ENCODE assay signal across 8 cellular contexts in genomic region chr5:181223729-181224389, GRCh38. TPM values are rescaled to one million over a fixed set of nuclear protein-coding genes. Genes with fewer than 3 reads are reported as not detected.
A peak's percentile ranks its signal among the peaks of the same experiment; 100 is the strongest.
DNase-seq lines count a peak whose midpoint lies in the region; ATAC-seq and TF ChIP-seq lines count a peak whose summit lies in the region.

No MANE protein-coding gene starts in this region.

- peak overlapping the region; percentile 99 for H3K4me3 Mint-ChIP-seq in stimulated activated naive CD8-positive, alpha-beta T cell treated with anti-CD3 and anti-CD28 coated beads, Interleukin-15, Interleukin-2, amounts not matched to agents 100 ng/mL and 50 ng/mL, for 24 hours

- CTCF ChIA-PET in GM10248 (lab: Yijun Ruan, JAX): interaction anchor here (1.0 to 1.1 kb wide), 3 partner anchors 11 to 36 kb away, joined by 3 read pairs; no protein-coding TSS in a partner anchor

- TF ChIP-seq CTCF in GM12875 (IDR thresholded peaks at IDR 0.05; ENCODE audit: borderline replicate concordance, insufficient read depth, low read depth, low read length) (no peak), astrocyte of the spinal cord (IDR thresholded peaks at IDR 0.05; ENCODE audit: low read depth, low read length) (no peak), kidney epithelial cell (IDR thresholded peaks at IDR 0.05; ENCODE audit: insufficient read depth, low read length, poor library complexity, severe bottlenecking) (no peak), GM10248 (IDR thresholded peaks at IDR 0.05; ENCODE audit: control extremely low read depth, extremely low read depth, low read depth, missing control alignments) (no peak)

- peak overlapping the region; percentile 99 for H3K27ac Mint-ChIP-seq in stimulated activated naive CD8-positive, alpha-beta T cell treated with anti-CD3 and anti-CD28 coated beads, Interleukin-15, Interleukin-2, amounts not matched to agents 100 ng/mL and 50 ng/mL, for 24 hours

- H3K4me1 Mint-ChIP-seq in stimulated activated naive CD8-positive, alpha-beta T cell treated with anti-CD3 and anti-CD28 coated beads, Interleukin-15, Interleukin-2, amounts not matched to agents 100 ng/mL and 50 ng/mL, for 24 hours (ENCODE audit: low read depth): peaks cover 72% of the 10 kb centered on the region

- no peaks in the 10 kb centered on the region for H3K27me3 ChIP-seq in kidney epithelial cell (ENCODE audit: control insufficient read depth, insufficient read depth, low read length)

- POLR2A ChIA-PET in GM10248 (lab: Yijun Ruan, JAX): interaction anchor here (0.5 to 2.6 kb wide), 5 partner anchors 11 to 32 kb away, joined by 3 to 15 read pairs (median 7); partner anchors contain the start of gene RACK1

- H3K4me3 ChIP-seq in GM12875 (ENCODE audit: low read depth, low read length) (peak overlapping the region; percentile 70), astrocyte of the spinal cord (ENCODE audit: low read depth, low read length) (peak overlapping the region; percentile 83), kidney epithelial cell (ENCODE audit: low read depth, low read length) (peak overlapping the region; percentile 84)

- no peaks in the 10 kb centered on the region for H3K9me3 Mint-ChIP-seq in stimulated activated naive CD8-positive, alpha-beta T cell treated with anti-CD3 and anti-CD28 coated beads, Interleukin-15, Interleukin-2, amounts not matched to agents 100 ng/mL and 50 ng/mL, for 24 hours

- peaks cover 2% of the 10 kb centered on the region for H3K36me3 ChIP-seq in kidney epithelial cell (ENCODE audit: control insufficient read depth, insufficient read depth, low read length)

- ATAC-seq in HG03571 (IDR thresholded peaks at IDR 0.05; ENCODE audit: unreplicated experiment): peak; percentile 3

- in situ Hi-C loops in astrocyte of the spinal cord (cut with HindIII; ENCODE audit: low sequenced_read_pairs): no loop called here

- H3K36me3 Mint-ChIP-seq in stimulated activated naive CD8-positive, alpha-beta T cell treated with anti-CD3 and anti-CD28 coated beads, Interleukin-15, Interleukin-2, amounts not matched to agents 100 ng/mL and 50 ng/mL, for 24 hours (ENCODE audit: low read depth): peaks cover 24% of the 10 kb centered on the region

- H3K27me3 Mint-ChIP-seq in stimulated activated naive CD8-positive, alpha-beta T cell treated with anti-CD3 and anti-CD28 coated beads, Interleukin-15, Interleukin-2, amounts not matched to agents 100 ng/mL and 50 ng/mL, for 24 hours: peaks cover 5% of the 10 kb centered on the region

- DNase-seq in astrocyte of the spinal cord (ENCODE audit: low read depth, low spot score) (no peak), kidney epithelial cell (ENCODE audit: low read depth) (no peak), GM10248 (ENCODE audit: extremely low spot score) (no peak), NCI-H1417 treated with DMSO at 0.1 percent for 48 hours (lab: John Stamatoyannopoulos, UW) (no peak), DMS 273 (lab: John Stamatoyannopoulos, UW; ENCODE audit: unreplicated experiment) (no peak)

RNA-seq across cellular contexts. Expression of gene TRIM41, which starts 0.8 kb away (rescaled TPM):
- total RNA-seq in kidney epithelial cell: 15.8 and 17.5 TPM in 2 replicates

RNA-seq across cellular contexts. Expression of gene TRIM7, which starts 18.9 kb away (rescaled TPM):
- total RNA-seq in kidney epithelial cell: 2.9 and 4.4 TPM in 2 replicates

RNA-seq across cellular contexts. Expression of gene RACK1, which starts 19.8 kb away (rescaled TPM):
- total RNA-seq in kidney epithelial cell: 4,909 and 5,323 TPM in 2 replicates

RNA-seq across cellular contexts. Expression of gene TRIM52, which starts 37.1 kb away (rescaled TPM):
- 2.2 and 6.0 TPM in 2 replicates for total RNA-seq in kidney epithelial cell
